Comparison of ENCODE assay signal across 8 cellular contexts in genomic region chr17:39002991-39003715, GRCh38. TPM values are rescaled to one million over a fixed set of nuclear protein-coding genes. Genes with fewer than 3 reads are reported as not detected.
DNase-seq lines count a peak whose midpoint lies in the region; ATAC-seq and TF ChIP-seq lines count a peak whose summit lies in the region.

No MANE protein-coding gene starts in this region.

- intact Hi-C loops in sciatic nerve (cut with DNase I): no loop called here

- no peak for TF ChIP-seq CTCF in fibroblast of the aortic adventitia (IDR thresholded peaks at IDR 0.05; ENCODE audit: insufficient read depth, low read length)

- no peak overlapping the region for H3K4me3 ChIP-seq in fibroblast of the aortic adventitia (ENCODE audit: low read depth, low read length)

- DNase-seq in ELR (ENCODE audit: low read depth): peak; percentile 26
- peak; percentile 52 for DNase-seq in activated T-cell treated with anti-CD3 and anti-CD28 coated beads, Interleukin-2, amount 50 U/mL, for 1 hour
- peak; percentile 94 for DNase-seq in fibroblast of the aortic adventitia (ENCODE audit: low read depth)
- peak; percentile 89 for DNase-seq in sciatic nerve (ENCODE audit: low spot score)
- DNase-seq in GDM1 (lab: John Stamatoyannopoulos, UW): no peak
- DNase-seq in DMS79 treated with DMSO at 0.1 percent for 48 hours (lab: John Stamatoyannopoulos, UW): no peak

- ATAC-seq in sciatic nerve (peak; percentile 94), HG03520 (IDR thresholded peaks at IDR 0.05; ENCODE audit: unreplicated experiment) (no peak), HG03159 (IDR thresholded peaks at IDR 0.05; ENCODE audit: unreplicated experiment) (no peak)

RNA-seq across cellular contexts. Expression of gene FBXO47, which starts 36.0 kb away (rescaled TPM):
- under 0.01 TPM in 1 of 2 replicates, not detected in the other for total RNA-seq in fibroblast of the aortic adventitia (ENCODE audit: low replicate concordance)
- not detected for total RNA-seq in sciatic nerve

Comparison
In these comparisons a context has a peak if more than half of its experiments do, and no peak if none do; other contexts are left out.
1. DNase-seq: peak in ELR (single experiment), activated T-cell treated with anti-CD3 and anti-CD28 coated beads, Interleukin-2, amount 50 U/mL, for 1 hour (single experiment), fibroblast of the aortic adventitia (single experiment) and sciatic nerve (single experiment); none in GDM1 (single experiment) and DMS79 treated with DMSO at 0.1 percent for 48 hours (single experiment).